8 cellular contexts compared by ENCODE assay signal in genomic region chr3:127768346-127769008, GRCh38. TPM values are rescaled to one million over a fixed set of nuclear protein-coding genes. Genes with fewer than 3 reads are reported as not detected.
DNase-seq lines count a peak whose midpoint lies in the region; ATAC-seq and TF ChIP-seq lines count a peak whose summit lies in the region.

No MANE protein-coding gene starts in this region.

- ATAC-seq in GM21447 (IDR thresholded peaks at IDR 0.05; ENCODE audit: unreplicated experiment) = no peak

- H3K27me3 ChIP-seq in BJ (ENCODE audit: control insufficient read depth, insufficient read depth, low read length) (no peaks in the 10 kb centered on the region), neutrophil (no peaks in the 10 kb centered on the region), WERI-Rb-1 (ENCODE audit: insufficient read depth, low read depth, severe bottlenecking) (no peaks in the 10 kb centered on the region)

- POLR2A ChIA-PET in BJ (lab: Charles Lee) = interaction anchor here (0.6 kb wide), 1 partner anchor 1784 kb away, joined by 4 read pairs; no protein-coding TSS in a partner anchor

- no peaks in the 10 kb centered on the region for H3K36me3 ChIP-seq in BJ (ENCODE audit: control insufficient read depth, insufficient read depth, low read length)
- no peaks in the 10 kb centered on the region for H3K36me3 ChIP-seq in neutrophil
- H3K36me3 ChIP-seq in WERI-Rb-1 = no peaks in the 10 kb centered on the region

- H3K4me1 ChIP-seq in neutrophil (ENCODE audit: control insufficient read depth in 1 of 2, insufficient read depth in 1 of 2, low read depth in 1 of 2, low read length in 1 of 2) = peaks cover 74 to 86% of the 10 kb centered on the region in 2 experiments

- H3K27ac ChIP-seq in neutrophil (peak overlapping the region; percentile 58), WERI-Rb-1 (no peak overlapping the region)

- no peak overlapping the region for H3K4me3 ChIP-seq in BJ (ENCODE audit: low read depth, low read length)
- H3K4me3 ChIP-seq in epithelial cell of esophagus (ENCODE audit: low read length) = no peak overlapping the region
- H3K4me3 ChIP-seq in neutrophil (ENCODE audit: low read depth in 1 of 2, low read length in 1 of 2) = no peak overlapping the region
- no peak overlapping the region for H3K4me3 ChIP-seq in WERI-Rb-1 (ENCODE audit: low read depth, low read length)

- DNase-seq in BJ (ENCODE audit: low read depth) (peak; percentile 96), NCI-H226 (peak; percentile 98), epithelial cell of esophagus (ENCODE audit: low read depth) (peak; percentile 92), WERI-Rb-1 (no peak), NCI-H146 treated with DMSO at 0.1 percent for 48 hours (lab: John Stamatoyannopoulos, UW; ENCODE audit: unreplicated experiment) (no peak)
- no peak for DNase-seq in stimulated activated CD4-positive, alpha-beta T cell treated with anti-CD3 and anti-CD28 coated beads, Interleukin-2, amount 100 ng/mL, for 48 hours

- CTCF ChIA-PET in BJ (lab: Yijun Ruan, JAX) = interaction anchor here (0.8 to 2.0 kb wide), 9 partner anchors 11 to 85 kb away, joined by 3 to 7 read pairs (median 4); partner anchors contain the start of gene MGLL

- H3K9me3 ChIP-seq in neutrophil (no peaks in the 10 kb centered on the region), WERI-Rb-1 (ENCODE audit: severe bottlenecking) (peaks cover 16% of the 10 kb centered on the region)

- TF ChIP-seq CTCF in BJ (IDR thresholded peaks at IDR 0.05; ENCODE audit: insufficient read depth, low read depth, low read length) (0 out of 2 replicates have a peak, but pooled peaks have one; percentile 8), epithelial cell of esophagus (IDR thresholded peaks at IDR 0.05; ENCODE audit: insufficient read depth, low read depth, low read length, missing control alignments) (peak; percentile 10), neutrophil (IDR thresholded peaks at IDR 0.05) (no peak), WERI-Rb-1 (IDR thresholded peaks at IDR 0.05; ENCODE audit: low read depth, low read length) (no peak)

RNA-seq across cellular contexts. Expression of gene MGLL, which starts 53.8 kb away (rescaled TPM):
- polyA plus RNA-seq in BJ (2011; rRNA removed) = 67.1 and 108 TPM in 2 replicates
- 55.3 and 70.4 TPM in 2 replicates for polyA minus RNA-seq in BJ (2011; rRNA and poly(A)+ RNA removed)

Comparison
In these comparisons a context has a peak if more than half of its experiments do, and no peak if none do; other contexts are left out.
1. DNase-seq: peak in BJ (single experiment), NCI-H226 (single experiment) and epithelial cell of esophagus (single experiment); none in stimulated activated CD4-positive, alpha-beta T cell treated with anti-CD3 and anti-CD28 coated beads, Interleukin-2, amount 100 ng/mL, for 48 hours (0 of 2), WERI-Rb-1 (single experiment) and NCI-H146 treated with DMSO at 0.1 percent for 48 hours (single experiment).
2. CTCF ChIP-seq: peak in BJ (single experiment) and epithelial cell of esophagus (single experiment); none in neutrophil (single experiment) and WERI-Rb-1 (single experiment).